ENCODE assay signal across 1 cellular context in the genomic region with DNA sequence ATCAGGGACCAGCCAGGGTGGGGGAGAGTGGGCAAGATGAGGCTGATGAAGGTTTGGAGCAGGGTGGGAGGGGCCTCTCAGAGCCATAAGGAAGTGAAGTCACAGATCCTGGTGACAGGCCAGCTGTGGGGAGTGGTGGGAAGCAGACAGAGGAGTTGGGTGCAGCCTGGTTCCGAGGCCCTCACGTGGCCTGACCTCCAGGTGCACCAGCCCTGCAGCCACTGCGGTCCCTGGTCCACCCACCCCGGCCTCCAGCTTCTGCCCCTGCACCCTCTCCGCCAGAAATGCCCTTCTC.
TF ChIP-seq lines count a peak whose summit lies in the region.

No MANE protein-coding gene starts in this region.

TF ChIP-seq in H1, 55 proteins besides CTCF, POLR2A, EP300 and RAD21:
- TF ChIP-seq SRF (IDR thresholded peaks at IDR 0.05; ENCODE audit: low read depth, low read length) (no peak), TAF1 (IDR thresholded peaks at IDR 0.05; ENCODE audit: low read depth, low read length) (no peak), SP4 (IDR thresholded peaks at IDR 0.05; ENCODE audit: low read length) (no peak), CBX8 (IDR thresholded peaks at IDR 0.05; ENCODE audit: borderline replicate concordance, low read depth, low read length) (no peak), TBP (IDR thresholded peaks at IDR 0.05; ENCODE audit: low read depth, low read length) (no peak), SP1 (IDR thresholded peaks at IDR 0.05; ENCODE audit: low read depth, low read length) (no peak), RNF2 (IDR thresholded peaks at IDR 0.05; ENCODE audit: borderline replicate concordance, low read depth, low read length, missing control alignments, poor library complexity, severe bottlenecking) (no peak), TEAD4 (IDR thresholded peaks at IDR 0.05; ENCODE audit: low read depth, low read length) (no peak), NRF1 (IDR thresholded peaks at IDR 0.05; ENCODE audit: low read depth, low read length) (no peak), GTF2F1 (IDR thresholded peaks at IDR 0.05; ENCODE audit: borderline replicate concordance, low read depth, low read length) (no peak), PHF8 (conservative IDR thresholded peaks at IDR 0.05; ENCODE audit: low read depth, low read length) (no peak)
- TF ChIP-seq, protein P1, sequence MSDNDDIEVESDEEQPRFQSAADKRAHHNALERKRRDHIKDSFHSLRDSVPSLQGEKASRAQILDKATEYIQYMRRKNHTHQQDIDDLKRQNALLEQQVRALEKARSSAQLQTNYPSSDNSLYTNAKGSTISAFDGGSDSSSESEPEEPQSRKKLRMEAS (IDR thresholded peaks at IDR 0.05): no peak
- TF ChIP-seq, protein P2, sequence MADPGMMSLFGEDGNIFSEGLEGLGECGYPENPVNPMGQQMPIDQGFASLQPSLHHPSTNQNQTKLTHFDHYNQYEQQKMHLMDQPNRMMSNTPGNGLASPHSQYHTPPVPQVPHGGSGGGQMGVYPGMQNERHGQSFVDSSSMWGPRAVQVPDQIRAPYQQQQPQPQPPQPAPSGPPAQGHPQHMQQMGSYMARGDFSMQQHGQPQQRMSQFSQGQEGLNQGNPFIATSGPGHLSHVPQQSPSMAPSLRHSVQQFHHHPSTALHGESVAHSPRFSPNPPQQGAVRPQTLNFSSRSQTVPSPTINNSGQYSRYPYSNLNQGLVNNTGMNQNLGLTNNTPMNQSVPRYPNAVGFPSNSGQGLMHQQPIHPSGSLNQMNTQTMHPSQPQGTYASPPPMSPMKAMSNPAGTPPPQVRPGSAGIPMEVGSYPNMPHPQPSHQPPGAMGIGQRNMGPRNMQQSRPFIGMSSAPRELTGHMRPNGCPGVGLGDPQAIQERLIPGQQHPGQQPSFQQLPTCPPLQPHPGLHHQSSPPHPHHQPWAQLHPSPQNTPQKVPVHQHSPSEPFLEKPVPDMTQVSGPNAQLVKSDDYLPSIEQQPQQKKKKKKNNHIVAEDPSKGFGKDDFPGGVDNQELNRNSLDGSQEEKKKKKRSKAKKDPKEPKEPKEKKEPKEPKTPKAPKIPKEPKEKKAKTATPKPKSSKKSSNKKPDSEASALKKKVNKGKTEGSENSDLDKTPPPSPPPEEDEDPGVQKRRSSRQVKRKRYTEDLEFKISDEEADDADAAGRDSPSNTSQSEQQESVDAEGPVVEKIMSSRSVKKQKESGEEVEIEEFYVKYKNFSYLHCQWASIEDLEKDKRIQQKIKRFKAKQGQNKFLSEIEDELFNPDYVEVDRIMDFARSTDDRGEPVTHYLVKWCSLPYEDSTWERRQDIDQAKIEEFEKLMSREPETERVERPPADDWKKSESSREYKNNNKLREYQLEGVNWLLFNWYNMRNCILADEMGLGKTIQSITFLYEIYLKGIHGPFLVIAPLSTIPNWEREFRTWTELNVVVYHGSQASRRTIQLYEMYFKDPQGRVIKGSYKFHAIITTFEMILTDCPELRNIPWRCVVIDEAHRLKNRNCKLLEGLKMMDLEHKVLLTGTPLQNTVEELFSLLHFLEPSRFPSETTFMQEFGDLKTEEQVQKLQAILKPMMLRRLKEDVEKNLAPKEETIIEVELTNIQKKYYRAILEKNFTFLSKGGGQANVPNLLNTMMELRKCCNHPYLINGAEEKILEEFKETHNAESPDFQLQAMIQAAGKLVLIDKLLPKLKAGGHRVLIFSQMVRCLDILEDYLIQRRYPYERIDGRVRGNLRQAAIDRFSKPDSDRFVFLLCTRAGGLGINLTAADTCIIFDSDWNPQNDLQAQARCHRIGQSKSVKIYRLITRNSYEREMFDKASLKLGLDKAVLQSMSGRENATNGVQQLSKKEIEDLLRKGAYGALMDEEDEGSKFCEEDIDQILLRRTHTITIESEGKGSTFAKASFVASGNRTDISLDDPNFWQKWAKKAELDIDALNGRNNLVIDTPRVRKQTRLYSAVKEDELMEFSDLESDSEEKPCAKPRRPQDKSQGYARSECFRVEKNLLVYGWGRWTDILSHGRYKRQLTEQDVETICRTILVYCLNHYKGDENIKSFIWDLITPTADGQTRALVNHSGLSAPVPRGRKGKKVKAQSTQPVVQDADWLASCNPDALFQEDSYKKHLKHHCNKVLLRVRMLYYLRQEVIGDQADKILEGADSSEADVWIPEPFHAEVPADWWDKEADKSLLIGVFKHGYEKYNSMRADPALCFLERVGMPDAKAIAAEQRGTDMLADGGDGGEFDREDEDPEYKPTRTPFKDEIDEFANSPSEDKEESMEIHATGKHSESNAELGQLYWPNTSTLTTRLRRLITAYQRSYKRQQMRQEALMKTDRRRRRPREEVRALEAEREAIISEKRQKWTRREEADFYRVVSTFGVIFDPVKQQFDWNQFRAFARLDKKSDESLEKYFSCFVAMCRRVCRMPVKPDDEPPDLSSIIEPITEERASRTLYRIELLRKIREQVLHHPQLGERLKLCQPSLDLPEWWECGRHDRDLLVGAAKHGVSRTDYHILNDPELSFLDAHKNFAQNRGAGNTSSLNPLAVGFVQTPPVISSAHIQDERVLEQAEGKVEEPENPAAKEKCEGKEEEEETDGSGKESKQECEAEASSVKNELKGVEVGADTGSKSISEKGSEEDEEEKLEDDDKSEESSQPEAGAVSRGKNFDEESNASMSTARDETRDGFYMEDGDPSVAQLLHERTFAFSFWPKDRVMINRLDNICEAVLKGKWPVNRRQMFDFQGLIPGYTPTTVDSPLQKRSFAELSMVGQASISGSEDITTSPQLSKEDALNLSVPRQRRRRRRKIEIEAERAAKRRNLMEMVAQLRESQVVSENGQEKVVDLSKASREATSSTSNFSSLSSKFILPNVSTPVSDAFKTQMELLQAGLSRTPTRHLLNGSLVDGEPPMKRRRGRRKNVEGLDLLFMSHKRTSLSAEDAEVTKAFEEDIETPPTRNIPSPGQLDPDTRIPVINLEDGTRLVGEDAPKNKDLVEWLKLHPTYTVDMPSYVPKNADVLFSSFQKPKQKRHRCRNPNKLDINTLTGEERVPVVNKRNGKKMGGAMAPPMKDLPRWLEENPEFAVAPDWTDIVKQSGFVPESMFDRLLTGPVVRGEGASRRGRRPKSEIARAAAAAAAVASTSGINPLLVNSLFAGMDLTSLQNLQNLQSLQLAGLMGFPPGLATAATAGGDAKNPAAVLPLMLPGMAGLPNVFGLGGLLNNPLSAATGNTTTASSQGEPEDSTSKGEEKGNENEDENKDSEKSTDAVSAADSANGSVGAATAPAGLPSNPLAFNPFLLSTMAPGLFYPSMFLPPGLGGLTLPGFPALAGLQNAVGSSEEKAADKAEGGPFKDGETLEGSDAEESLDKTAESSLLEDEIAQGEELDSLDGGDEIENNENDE (IDR thresholded peaks at IDR 0.05; ENCODE audit: insufficient replicate concordance, low read length): no peak
